ENCODE assay signal across 9 cellular contexts in genomic region chr1:207815466-207815865, GRCh38.
A peak's percentile ranks its signal among the peaks of the same experiment; 100 is the strongest.
DNase-seq lines count a peak whose midpoint lies in the region; ATAC-seq and TF ChIP-seq lines count a peak whose summit lies in the region.
"Had no signal": no experiment of that assay in that cellular context is flagged by ENCODE, and none has a peak within 500 bp of the region (broad histone marks: within the 10 kb centered on the region; RNA-seq: fewer than 3 reads in every experiment).

No MANE protein-coding gene starts in this region.

- CTCF ChIA-PET in CD4-positive, alpha-beta memory T cell (lab: Charles Lee; ENCODE audit: partially characterized antibody), result no interaction called here
- CTCF ChIA-PET in IMR-90 (lab: Yijun Ruan, JAX), result no interaction called here

- no peak overlapping the region for H2BK120ac ChIP-seq in IMR-90 (ENCODE audit: low read depth, low read length)

- H3K27ac Mint-ChIP-seq in CD4-positive, alpha-beta memory T cell, result peak overlapping the region; percentile 61 to 91 (median 75)

- H4K8ac ChIP-seq in IMR-90 (ENCODE audit: low read depth in 2 of 2, low read length in 2 of 2), result no peak overlapping the region

- H4K5ac ChIP-seq in IMR-90 (ENCODE audit: low read depth, low read length), result no peak overlapping the region

- peaks cover 55 to 77% of the 10 kb centered on the region in 2 donors for H3K36me3 Mint-ChIP-seq in CD4-positive, alpha-beta memory T cell

- no peak overlapping the region for H3K23ac ChIP-seq in IMR-90 (ENCODE audit: low read depth, low read length)

- no peak overlapping the region for H3K18ac ChIP-seq in IMR-90 (ENCODE audit: low read depth, low read length)

- no peaks in the 10 kb centered on the region for H3K27me3 Mint-ChIP-seq in CD4-positive, alpha-beta memory T cell

- no peak overlapping the region for H3K27ac ChIP-seq in CD4-positive, alpha-beta memory T cell (ENCODE audit: low read depth, low read length)
- H3K27ac ChIP-seq in IMR-90 (ENCODE audit: insufficient read depth, low read length) (no peak overlapping the region), coronary artery (peak overlapping the region; percentile 94 to 98), gastrocnemius medialis (peak overlapping the region; percentile 96 to 100 (median 99)), WERI-Rb-1 (no peak overlapping the region)

- no peaks in the 10 kb centered on the region for H4K20me1 ChIP-seq in IMR-90 (ENCODE audit: insufficient read depth, low read length)

- BruUV-seq in IMR-90 (replicated peaks; lab: Mats Ljungman, UMichigan), result no TSS peak

- no peak overlapping the region for H3K4me2 ChIP-seq in IMR-90 (ENCODE audit: low read depth, low read length)

- peaks cover 11% of the 10 kb centered on the region; the same call in 1 of the 2 replicates for H3K9me1 ChIP-seq in IMR-90 (ENCODE audit: insufficient read depth, low read length)

- H3K9me3 ChIP-seq in CD4-positive, alpha-beta memory T cell (ENCODE audit: control insufficient read depth in 1 of 2, low read length in 2 of 2), result no peaks in the 10 kb centered on the region
- no peaks in the 10 kb centered on the region for H3K9me3 ChIP-seq in IMR-90 (ENCODE audit: control insufficient read depth, insufficient read depth, low read length)
- no peaks in the 10 kb centered on the region for H3K9me3 ChIP-seq in gastrocnemius medialis
- H3K9me3 ChIP-seq in WERI-Rb-1 (ENCODE audit: severe bottlenecking), result no peaks in the 10 kb centered on the region

- in situ Hi-C loops in IMR-90 (cut with MboI; ENCODE audit: low sequenced_read_pairs) (no loop called here), gastrocnemius medialis (cut with MboI; ENCODE audit: low sequenced_read_pairs in 4 of 4) (loop anchor here in 1 of 4 donors (25.0 kb wide), 1 partner anchor 1128 kb away; the partner anchor contains the start of gene MAPKAPK2)

- H2AK9ac ChIP-seq in IMR-90 (replicated peaks; ENCODE audit: low read depth, low read length, poor library complexity), result no peak overlapping the region

- POLR2A ChIA-PET in CD4-positive, alpha-beta memory T cell (lab: Charles Lee; ENCODE audit: partially characterized antibody), result interaction anchor here (0.8 kb wide), 1 partner anchor 9 kb away, joined by 4 read pairs; no protein-coding TSS in a partner anchor
- POLR2A ChIA-PET in IMR-90 (lab: Charles Lee; ENCODE audit: unreplicated experiment), result no interaction called here

- intact Hi-C loops in CD4-positive, alpha-beta memory T cell (cut with micrococcal nuclease), result no loop called here
- intact Hi-C loops in IMR-90 (cut with micrococcal nuclease), result no loop called here
- intact Hi-C loops in gastrocnemius medialis (cut with DNase I; ENCODE audit: low total_unique reads), result loop anchor here (5.0 to 10.0 kb wide), 2 partner anchors 758 to 1121 kb away; no protein-coding TSS in a partner anchor

- H3K36me3 ChIP-seq in CD4-positive, alpha-beta memory T cell (ENCODE audit: insufficient read depth, low read length), result peaks cover 60% of the 10 kb centered on the region
- H3K36me3 ChIP-seq in IMR-90 (ENCODE audit: control insufficient read depth, insufficient read depth, low read length), result peaks cover 8% of the 10 kb centered on the region; the same call in 1 of the 2 replicates
- H3K36me3 ChIP-seq in gastrocnemius medialis, result peaks cover 2 to 72% of the 10 kb centered on the region in 2 donors
- peaks cover 58% of the 10 kb centered on the region for H3K36me3 ChIP-seq in WERI-Rb-1

- peaks cover 70% of the 10 kb centered on the region for H3K4me1 ChIP-seq in CD4-positive, alpha-beta memory T cell (ENCODE audit: insufficient read depth, low read length)
- H3K4me1 ChIP-seq in IMR-90 (ENCODE audit: control insufficient read depth, insufficient read depth, low read length) (peaks cover 10% of the 10 kb centered on the region), gastrocnemius medialis (peaks cover 70 to 88% of the 10 kb centered on the region in 2 donors)

- peaks cover 0 to 3% (median 0%) of the 10 kb centered on the region in 8 donors for H3K9me3 Mint-ChIP-seq in CD4-positive, alpha-beta memory T cell

- 0 out of 2 replicates have a peak overlapping the region, but pooled peaks have one; percentile 13 for H3K4ac ChIP-seq in IMR-90 (ENCODE audit: low read depth, low read length)

- no peak overlapping the region for H3K4me3 ChIP-seq in CD4-positive, alpha-beta memory T cell (ENCODE audit: low read length in 2 of 2)
- no peak overlapping the region for H3K4me3 ChIP-seq in IMR-90 (ENCODE audit: insufficient read depth, low read depth, low read length)
- H3K4me3 ChIP-seq in coronary artery, result peak overlapping the region; percentile 88
- H3K4me3 ChIP-seq in gastrocnemius medialis, result peak overlapping the region; percentile 44 to 95 (median 58)
- no peak overlapping the region for H3K4me3 ChIP-seq in WERI-Rb-1 (ENCODE audit: low read depth, low read length)

- no peak overlapping the region for H2BK20ac ChIP-seq in IMR-90 (ENCODE audit: low read depth, low read length)

- peaks cover 0 to 8% of the 10 kb centered on the region in 2 experiments; a peak in 1 of 4 replicates for H3K79me1 ChIP-seq in IMR-90 (ENCODE audit: low read depth in 1 of 2, low read length in 2 of 2)

- H2BK15ac ChIP-seq in IMR-90 (ENCODE audit: low read depth, low read length), result no peak overlapping the region

- H3K27me3 ChIP-seq in CD4-positive, alpha-beta memory T cell (ENCODE audit: insufficient read depth, low read length), result no peaks in the 10 kb centered on the region
- H3K27me3 ChIP-seq in IMR-90 (ENCODE audit: control insufficient read depth, insufficient read depth, low read length), result no peaks in the 10 kb centered on the region
- no peaks in the 10 kb centered on the region for H3K27me3 ChIP-seq in gastrocnemius medialis
- no peaks in the 10 kb centered on the region for H3K27me3 ChIP-seq in WERI-Rb-1 (ENCODE audit: insufficient read depth, low read depth, severe bottlenecking)

- no peak overlapping the region for H3K9ac ChIP-seq in IMR-90 (ENCODE audit: low read depth, low read length)
- H3K9ac ChIP-seq: parathyroid adenoma had no signal

- no peak for ATAC-seq in IMR-90 (ENCODE audit: low read depth)
- ATAC-seq in gastrocnemius medialis, result no peak
- no peak for ATAC-seq in GM21381 (IDR thresholded peaks at IDR 0.05; ENCODE audit: unreplicated experiment)

- 0 out of 2 replicates have a peak overlapping the region, but pooled peaks have one; percentile 15 for H3K14ac ChIP-seq in IMR-90 (replicated peaks; ENCODE audit: low read depth, low read length)

- TF ChIP-seq CTCF in IMR-90 (conservative IDR thresholded peaks at IDR 0.05; ENCODE audit: low read depth, low read length) (no peak), coronary artery (IDR thresholded peaks at IDR 0.05) (no peak), gastrocnemius medialis (IDR thresholded peaks at IDR 0.05 in 4 of 5, conservative IDR thresholded peaks at IDR 0.05 in 1 of 5) (no peak), WERI-Rb-1 (IDR thresholded peaks at IDR 0.05; ENCODE audit: low read depth, low read length) (no peak)

- no peak overlapping the region for H2AK5ac ChIP-seq in IMR-90 (ENCODE audit: low read depth, low read length)

- dilution Hi-C loops in IMR-90 (cut with HindIII; ENCODE audit: low sequenced_read_pairs, unreplicated experiment), result no loop called here

- TF ChIP-seq POLR2A in IMR-90 (IDR thresholded peaks at IDR 0.05; ENCODE audit: low read depth, low read length) (no peak), gastrocnemius medialis (IDR thresholded peaks at IDR 0.05) (no peak)

- no peak overlapping the region for H2BK5ac ChIP-seq in IMR-90 (ENCODE audit: low read depth, low read length, poor library complexity, severe bottlenecking)

- 100% methylated on average over 1 of the region's 8 CpGs; no CpG with 5 or more reads in 1 of the 2 experiments for WGBS in IMR-90 (ENCODE audit: extremely low coverage in 2 of 2, insufficient read length in 1 of 2), 2 experiments

- H3K4me1 Mint-ChIP-seq in CD4-positive, alpha-beta memory T cell, result peaks cover 47 to 88% (median 70%) of the 10 kb centered on the region in 4 donors

- DNase-seq in CD4-positive, alpha-beta memory T cell, result no peak
- DNase-seq in IMR-90 (no peak), coronary artery (ENCODE audit: low spot score) (no peak), gastrocnemius medialis (peak; percentile 14 to 55), dermis blood vessel endothelial cell (no peak), WERI-Rb-1 (no peak)
- DNase-seq: aorta had no signal

- no peak overlapping the region for H4K91ac ChIP-seq in IMR-90 (ENCODE audit: insufficient read depth, low read depth, low read length)

- no peak overlapping the region for H2AFZ ChIP-seq in IMR-90 (replicated peaks; ENCODE audit: low read length, poor library complexity)
- H2AFZ ChIP-seq: parathyroid adenoma had no signal

- H3K4me3 Mint-ChIP-seq in CD4-positive, alpha-beta memory T cell, result no peak overlapping the region

- no peak for TF ChIP-seq RAD21 in IMR-90 (IDR thresholded peaks at IDR 0.05; ENCODE audit: low read length)

- no peak overlapping the region for H3K56ac ChIP-seq in IMR-90 (ENCODE audit: extremely low read depth, insufficient read depth, low read length)

TF ChIP-seq in IMR-90, 13 proteins besides CTCF, POLR2A, EP300 and RAD21 (continues in another document):
- TF ChIP-seq, protein P1, sequence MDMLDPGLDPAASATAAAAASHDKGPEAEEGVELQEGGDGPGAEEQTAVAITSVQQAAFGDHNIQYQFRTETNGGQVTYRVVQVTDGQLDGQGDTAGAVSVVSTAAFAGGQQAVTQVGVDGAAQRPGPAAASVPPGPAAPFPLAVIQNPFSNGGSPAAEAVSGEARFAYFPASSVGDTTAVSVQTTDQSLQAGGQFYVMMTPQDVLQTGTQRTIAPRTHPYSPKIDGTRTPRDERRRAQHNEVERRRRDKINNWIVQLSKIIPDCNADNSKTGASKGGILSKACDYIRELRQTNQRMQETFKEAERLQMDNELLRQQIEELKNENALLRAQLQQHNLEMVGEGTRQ (IDR thresholded peaks at IDR 0.05; ENCODE audit: low read depth, low read length), result no peak
- TF ChIP-seq ELK1 (IDR thresholded peaks at IDR 0.05; ENCODE audit: borderline replicate concordance, low read depth, low read length), result no peak
- no peak for TF ChIP-seq RFX5 (IDR thresholded peaks at IDR 0.05; ENCODE audit: low read depth, low read length)
- no peak for TF ChIP-seq MAZ (IDR thresholded peaks at IDR 0.05; ENCODE audit: borderline replicate concordance, low read depth, low read length)
- no peak for TF ChIP-seq CEBPB (IDR thresholded peaks at IDR 0.05; ENCODE audit: low read depth, low read length)
- no peak for TF ChIP-seq FOS (IDR thresholded peaks at IDR 0.05; ENCODE audit: low read depth, low read length)
- no peak for TF ChIP-seq MAFK (IDR thresholded peaks at IDR 0.05; ENCODE audit: low read depth, low read length)
- TF ChIP-seq CHD1 (IDR thresholded peaks at IDR 0.05; ENCODE audit: low read depth, low read length), result no peak

Comparison
In these comparisons a context has a peak if more than half of its experiments do, and no peak if none do; other contexts are left out.
1. DNase-seq: peak in gastrocnemius medialis (2 of 2); none in CD4-positive, alpha-beta memory T cell (0 of 5), IMR-90 (single experiment), coronary artery (single experiment), dermis blood vessel endothelial cell (single experiment) and WERI-Rb-1 (single experiment).
2. H3K27ac ChIP-seq: peak in coronary artery (2 of 2) and gastrocnemius medialis (4 of 4); none in CD4-positive, alpha-beta memory T cell (single experiment), IMR-90 (single experiment) and WERI-Rb-1 (single experiment).
3. H3K4me3 ChIP-seq: peak in coronary artery (single experiment) and gastrocnemius medialis (4 of 4); none in CD4-positive, alpha-beta memory T cell (0 of 2), IMR-90 (single experiment) and WERI-Rb-1 (single experiment).